Comparison of ENCODE assay signal across 18 cellular contexts in the genomic region with DNA sequence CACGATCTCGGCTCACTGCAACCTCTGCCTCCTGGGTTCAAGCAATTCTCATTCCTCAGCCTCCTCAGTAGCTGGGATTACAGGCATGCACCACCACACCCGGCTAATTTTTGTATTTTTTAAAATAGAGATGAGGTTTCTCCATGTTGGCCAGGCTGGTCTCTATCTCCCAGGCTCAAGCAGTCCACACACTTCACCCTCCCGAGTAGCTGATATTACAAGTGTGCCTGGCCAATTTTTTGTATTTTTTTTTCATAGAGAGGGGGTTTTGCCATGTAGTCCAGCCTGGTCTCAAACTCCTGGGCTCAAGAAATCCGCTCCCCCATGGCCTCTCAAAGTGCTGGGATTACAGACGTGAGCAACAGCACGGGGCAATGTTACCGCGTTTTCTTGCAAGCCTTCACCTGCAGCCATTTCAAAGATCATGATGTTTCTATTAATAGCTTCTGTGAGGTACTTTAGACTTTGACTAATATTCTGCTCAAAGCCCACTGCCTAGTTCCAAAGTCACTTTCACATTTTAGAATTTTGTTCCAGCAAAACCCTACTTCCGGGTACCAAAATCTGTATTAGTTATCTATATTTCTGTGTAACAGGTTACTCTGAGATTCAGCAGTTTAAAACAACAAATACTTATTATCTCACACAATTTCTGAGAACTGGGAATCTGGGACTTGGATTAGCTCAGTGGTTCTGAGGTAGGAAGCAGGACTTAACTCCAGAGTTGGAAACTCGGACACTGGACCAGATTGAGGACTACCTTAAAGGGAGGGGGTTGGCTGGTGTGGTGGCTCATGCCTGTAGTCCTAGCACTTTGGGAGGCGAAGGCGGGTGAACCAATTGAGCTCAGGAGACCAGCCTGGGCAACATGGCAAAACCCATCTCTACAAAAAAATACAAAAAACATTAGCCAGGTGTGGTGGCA. TPM values are rescaled to one million over a fixed set of nuclear protein-coding genes. Genes with fewer than 3 reads are reported as not detected.
DNase-seq lines count a peak whose midpoint lies in the region; ATAC-seq, FAIRE-seq and TF ChIP-seq lines count a peak whose summit lies in the region.
"Had no signal": no experiment of that assay in that cellular context is flagged by ENCODE, and none has a peak within 500 bp of the region (broad histone marks: within the 10 kb centered on the region; RNA-seq: fewer than 3 reads in every experiment).

No MANE protein-coding gene starts in this region.

- no peak for FAIRE-seq in small intestine (lab: Jason Lieb, UNC)
- FAIRE-seq: G401.6, GM12891, GM19239, HTR-8/SVneo had no signal

- WGBS in body of pancreas, 2 donors = 61 to 62% methylated on average over 13 of the region's 13 CpGs
- 49% methylated on average over 13 of the region's 13 CpGs for WGBS in right lobe of liver (ENCODE audit: insufficient coverage, low coverage, low lambda C conversion rate, missing lambda C conversion rate)
- 37 to 72% (median 54%) methylated on average over 13 of the region's 13 CpGs for WGBS in small intestine, 3 donors

- TF ChIP-seq POLR2A in body of pancreas (IDR thresholded peaks at IDR 0.05) = no peak
- no peak for TF ChIP-seq POLR2A in right lobe of liver (IDR thresholded peaks at IDR 0.05)

- no peaks in the 10 kb centered on the region for H3K36me3 ChIP-seq in body of pancreas (replicated peaks in 1 of 2; ENCODE audit: insufficient read depth in 1 of 2, low read depth in 2 of 2)
- H3K36me3 ChIP-seq in right lobe of liver = no peaks in the 10 kb centered on the region
- no peaks in the 10 kb centered on the region for H3K36me3 ChIP-seq in small intestine (ENCODE audit: control insufficient read depth in 2 of 2, insufficient read depth in 2 of 2, low read length in 2 of 2)
- H3K36me3 ChIP-seq: BLaER1 treated with 17β-estradiol and CSF1 and Interleukin-3, amounts not matched to agents 10 nM and 100 nM had no signal

- H3K27ac ChIP-seq in body of pancreas (peak overlapping the region in 1 of 4 donors; percentile 14), right lobe of liver (peak overlapping the region; percentile 59 to 82 (median 68)), small intestine (ENCODE audit: low read depth in 1 of 2, low read length in 1 of 2) (no peak overlapping the region)
- H3K27ac ChIP-seq: BLaER1 treated with 17β-estradiol and CSF1 and Interleukin-3, amounts not matched to agents 10 nM and 100 nM; GM23248; HL-60 had no signal

- H3K4me1 ChIP-seq in body of pancreas (peaks cover 13% of the 10 kb centered on the region), right lobe of liver (peaks cover 0 to 30% (median 15%) of the 10 kb centered on the region in 4 donors), small intestine (ENCODE audit: control insufficient read depth in 2 of 2, insufficient read depth in 1 of 2, low read depth in 1 of 2, low read length in 1 of 2) (no peaks in the 10 kb centered on the region)
- H3K4me1 ChIP-seq: BLaER1 treated with 17β-estradiol and CSF1 and Interleukin-3, amounts not matched to agents 10 nM and 100 nM had no signal

- no peak for DNase-seq in body of pancreas
- DNase-seq in islet precursor cell = peak; percentile 19
- peak in 1 of 3 donors; percentile 37 for DNase-seq in right lobe of liver
- DNase-seq in small intestine = peak; percentile 60
- no peak for DNase-seq in NCI-H1417 treated with DMSO at 0.1 percent for 48 hours (lab: John Stamatoyannopoulos, UW)
- no peak for DNase-seq in stimulated activated naive CD8-positive, alpha-beta T cell treated with anti-CD3 and anti-CD28 coated beads, Interleukin-15, Interleukin-2, amounts not matched to agents 100 U/mL and 50 U/mL, for 24 hours
- DNase-seq: Calu3; CD8-positive, alpha-beta T cell; DMS53; GM23248; HCEC 1CT had no signal

- intact Hi-C loops in body of pancreas (cut with DNase I) (no loop called here), right lobe of liver (cut with DNase I) (no loop called here)

- H3K27me3 ChIP-seq in body of pancreas = no peaks in the 10 kb centered on the region
- H3K27me3 ChIP-seq in right lobe of liver = no peaks in the 10 kb centered on the region
- H3K27me3 ChIP-seq in small intestine (ENCODE audit: control insufficient read depth in 2 of 2, insufficient read depth in 2 of 2, low read length in 2 of 2) = no peaks in the 10 kb centered on the region
- H3K27me3 ChIP-seq: BLaER1 treated with 17β-estradiol and CSF1 and Interleukin-3, amounts not matched to agents 10 nM and 100 nM had no signal

- H3K4me3 ChIP-seq in body of pancreas = no peak overlapping the region
- peak overlapping the region in 1 of 3 donors; percentile 22 for H3K4me3 ChIP-seq in right lobe of liver
- H3K4me3 ChIP-seq in small intestine (ENCODE audit: low read depth in 1 of 2, low read length in 2 of 2) = no peak overlapping the region
- H3K4me3 ChIP-seq: BLaER1 treated with 17β-estradiol and CSF1 and Interleukin-3, amounts not matched to agents 10 nM and 100 nM; GM23248 had no signal

- H3K9me3 ChIP-seq in body of pancreas (no peaks in the 10 kb centered on the region), right lobe of liver (no peaks in the 10 kb centered on the region), small intestine (ENCODE audit: control insufficient read depth, low read depth) (no peaks in the 10 kb centered on the region)
- H3K9me3 ChIP-seq: BLaER1 treated with 17β-estradiol and CSF1 and Interleukin-3, amounts not matched to agents 10 nM and 100 nM had no signal

- ATAC-seq in body of pancreas (peak; percentile 50), right lobe of liver (peak; percentile 77 to 88 (median 82)), HG03378 (IDR thresholded peaks at IDR 0.05; ENCODE audit: unreplicated experiment) (no peak)
- no peak for ATAC-seq in stimulated activated naive CD8-positive, alpha-beta T cell treated with anti-CD3 and anti-CD28 coated beads, Interleukin-15, Interleukin-2, amounts not matched to agents 100 U/mL and 50 U/mL, for 24 hours
- ATAC-seq: CD8-positive, alpha-beta T cell had no signal

- TF ChIP-seq CTCF in body of pancreas (IDR thresholded peaks at IDR 0.05) (no peak), right lobe of liver (IDR thresholded peaks at IDR 0.05) (no peak)

RNA-seq across cellular contexts. Expression of a gene that starts 12.0 kb away (rescaled TPM):
- 10 to 100 TPM; 37.4 to 41.5 TPM for total RNA-seq in body of pancreas
- 10 to 100 TPM; 22.9 to 36.3 (median 32.5) TPM for total RNA-seq in right lobe of liver
- polyA plus RNA-seq in small intestine = 1 to 10 TPM; 7.3 to 10.0 (median 8.9) TPM

Comparison
In these comparisons a context has a peak if more than half of its experiments do, and no peak if none do; other contexts are left out.
1. ATAC-seq: peak in body of pancreas (single experiment) and right lobe of liver (4 of 4); none in HG03378 (single experiment) and stimulated activated naive CD8-positive, alpha-beta T cell treated with anti-CD3 and anti-CD28 coated beads, Interleukin-15, Interleukin-2, amounts not matched to agents 100 U/mL and 50 U/mL, for 24 hours (single experiment).
2. DNase-seq: peak in islet precursor cell (single experiment) and small intestine (single experiment); none in body of pancreas (0 of 4), NCI-H1417 treated with DMSO at 0.1 percent for 48 hours (single experiment) and stimulated activated naive CD8-positive, alpha-beta T cell treated with anti-CD3 and anti-CD28 coated beads, Interleukin-15, Interleukin-2, amounts not matched to agents 100 U/mL and 50 U/mL, for 24 hours (single experiment).
3. H3K27ac ChIP-seq: peak in right lobe of liver (3 of 3); none in small intestine (0 of 2).